In the genomic region with DNA sequence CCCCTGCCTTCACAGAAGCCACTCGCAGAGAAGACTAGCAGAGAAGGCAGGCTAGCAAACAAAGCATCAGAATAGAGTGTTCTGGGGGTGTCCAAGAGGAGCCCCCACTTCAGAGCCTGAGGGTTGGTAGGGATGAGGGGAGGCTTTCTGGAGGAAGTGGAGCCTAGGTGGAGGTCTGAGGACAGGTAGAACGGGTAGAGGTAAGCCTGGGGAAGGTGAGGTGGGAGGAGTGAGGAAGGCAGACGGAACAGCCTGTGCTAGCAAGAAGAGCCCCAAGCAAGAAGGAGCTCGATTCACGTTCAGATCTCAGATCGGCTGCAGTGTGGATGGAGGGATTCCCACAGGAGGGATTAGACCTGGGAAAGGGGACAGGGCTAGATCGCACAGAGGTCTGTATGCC, we compare ENCODE assay signal across 21 cellular contexts.
DNase-seq lines count a peak whose midpoint lies in the region; ATAC-seq, FAIRE-seq and TF ChIP-seq lines count a peak whose summit lies in the region.
"Had no signal": no experiment of that assay in that cellular context is flagged by ENCODE, and none has a peak within 500 bp of the region (broad histone marks: within the 10 kb centered on the region; RNA-seq: fewer than 3 reads in every experiment).

No MANE protein-coding gene starts in this region.

- H3K27me3 ChIP-seq in GM23338 (ENCODE audit: insufficient read depth) (no peaks in the 10 kb centered on the region), tibial nerve (no peaks in the 10 kb centered on the region)
- H3K27me3 ChIP-seq: BE2C, upper lobe of left lung had no signal

- H3K9me3 ChIP-seq in tibial nerve = peaks cover 0 to 3% (median 0%) of the 10 kb centered on the region in 4 donors
- H3K9me3 ChIP-seq: BE2C, upper lobe of left lung had no signal

- peak; percentile 3 for DNase-seq in activated CD4-positive, alpha-beta T cell treated with anti-CD3 and anti-CD28 coated beads for 36 hours
- no peak for DNase-seq in activated CD4-positive, alpha-beta T cell treated with anti-CD3 and anti-CD28 coated beads, Interleukin-2, amount 10 ng/mL, durations not matched to agents 7 days and 5 days
- DNase-seq in GM23338 (ENCODE audit: low spot score) = no peak
- DNase-seq in epithelial cell of prostate (ENCODE audit: low read depth, low spot score) = no peak
- DNase-seq in posterior vena cava (ENCODE audit: low spot score) = peak; percentile 22
- no peak for DNase-seq in tibial nerve (ENCODE audit: low spot score in 2 of 2)
- no peak for DNase-seq in stimulated activated CD4-positive, alpha-beta T cell treated with anti-CD3 and anti-CD28 coated beads, Interleukin-12 subunit alpha, Interleukin-12 subunit beta, amount 100 ng/mL, for 4 hours
- DNase-seq in GM19239 (ENCODE audit: insufficient read length, low spot score) = no peak
- DNase-seq: 8988T; amniotic stem cell; BE2C; caudate nucleus; NCI-H1417; NCI-H748 treated with DMSO at 0.1 percent for 48 hours; PC-3; right cardiac atrium; SIG-M5; stimulated activated naive CD4-positive, alpha-beta T cell treated with Interleukin-2 at 50 U/mL for 16 hours had no signal

- no peak overlapping the region for H3K4me2 ChIP-seq in GM23338

- H3K36me3 Mint-ChIP-seq in activated CD4-positive, alpha-beta T cell treated with anti-CD3 and anti-CD28 coated beads for 36 hours (ENCODE audit: low read depth) = no peaks in the 10 kb centered on the region
- no peaks in the 10 kb centered on the region for H3K36me3 Mint-ChIP-seq in activated CD4-positive, alpha-beta T cell treated with anti-CD3 and anti-CD28 coated beads, Interleukin-2, amount 10 ng/mL, durations not matched to agents 7 days and 5 days (ENCODE audit: low read depth)
- H3K36me3 Mint-ChIP-seq in GM23338 (ENCODE audit: low read depth) = no peaks in the 10 kb centered on the region

- no peaks in the 10 kb centered on the region for H3K9me3 Mint-ChIP-seq in activated CD4-positive, alpha-beta T cell treated with anti-CD3 and anti-CD28 coated beads for 36 hours (ENCODE audit: low read depth)
- H3K9me3 Mint-ChIP-seq in activated CD4-positive, alpha-beta T cell treated with anti-CD3 and anti-CD28 coated beads, Interleukin-2, amount 10 ng/mL, durations not matched to agents 7 days and 5 days = peaks cover 8% of the 10 kb centered on the region
- no peaks in the 10 kb centered on the region for H3K9me3 Mint-ChIP-seq in GM23338
- H3K9me3 Mint-ChIP-seq: activated T-helper 1 cell treated with anti-CD3 and anti-CD28 coated beads, Interleukin-12 subunit alpha, Interleukin-12 subunit beta, Interleukin-2, Interleukin-4 antibody, amounts not matched to agents 30 ng/mL and 10 ng/mL and 1 ng/mL, durations not matched to agents 14 hours and 24 hours and 36 hours had no signal

- H3K27ac Mint-ChIP-seq in activated CD4-positive, alpha-beta T cell treated with anti-CD3 and anti-CD28 coated beads for 36 hours = no peak overlapping the region
- H3K27ac Mint-ChIP-seq in activated CD4-positive, alpha-beta T cell treated with anti-CD3 and anti-CD28 coated beads, Interleukin-2, amount 10 ng/mL, durations not matched to agents 7 days and 5 days = no peak overlapping the region
- H3K27ac Mint-ChIP-seq in GM23338 = peak overlapping the region; percentile 4; the same call in 1 of the 2 replicates
- H3K27ac Mint-ChIP-seq: activated T-helper 1 cell treated with anti-CD3 and anti-CD28 coated beads, Interleukin-12 subunit alpha, Interleukin-12 subunit beta, Interleukin-2, Interleukin-4 antibody, amounts not matched to agents 30 ng/mL and 10 ng/mL and 1 ng/mL, durations not matched to agents 14 hours and 24 hours and 36 hours had no signal

- H3K4me1 Mint-ChIP-seq in activated CD4-positive, alpha-beta T cell treated with anti-CD3 and anti-CD28 coated beads for 36 hours = peaks cover 19% of the 10 kb centered on the region
- H3K4me1 Mint-ChIP-seq in activated CD4-positive, alpha-beta T cell treated with anti-CD3 and anti-CD28 coated beads, Interleukin-2, amount 10 ng/mL, durations not matched to agents 7 days and 5 days = peaks cover 12% of the 10 kb centered on the region
- H3K4me1 Mint-ChIP-seq in GM23338 = peaks cover 10% of the 10 kb centered on the region

- H3K36me3 ChIP-seq in GM23338 (ENCODE audit: insufficient read depth) = no peaks in the 10 kb centered on the region
- no peaks in the 10 kb centered on the region for H3K36me3 ChIP-seq in tibial nerve
- H3K36me3 ChIP-seq: BE2C, upper lobe of left lung had no signal

- no peak overlapping the region for H2AFZ ChIP-seq in GM23338

- intact Hi-C loops in activated CD4-positive, alpha-beta T cell treated with anti-CD3 and anti-CD28 coated beads for 36 hours (cut with DNase I, micrococcal nuclease) = no loop called here
- intact Hi-C loops in posterior vena cava (cut with DNase I) = no loop called here

- H3K79me2 ChIP-seq in GM23338 (replicated peaks; ENCODE audit: insufficient read depth) = no peaks in the 10 kb centered on the region

- no peak for ATAC-seq in activated CD4-positive, alpha-beta T cell treated with anti-CD3 and anti-CD28 coated beads for 36 hours
- no peak for ATAC-seq in GM23338
- ATAC-seq: PC-3, right cardiac atrium had no signal

- TF ChIP-seq POLR2A in tibial nerve (IDR thresholded peaks at IDR 0.05) = no peak

- H3K4me1 ChIP-seq in GM23338 (ENCODE audit: insufficient read depth) (peaks cover 4% of the 10 kb centered on the region; the same call in 1 of the 2 replicates), tibial nerve (peaks cover 0 to 14% (median 4%) of the 10 kb centered on the region in 4 donors)
- H3K4me1 ChIP-seq: BE2C had no signal

- H3K27me3 Mint-ChIP-seq in activated CD4-positive, alpha-beta T cell treated with anti-CD3 and anti-CD28 coated beads for 36 hours = no peaks in the 10 kb centered on the region
- no peaks in the 10 kb centered on the region for H3K27me3 Mint-ChIP-seq in activated CD4-positive, alpha-beta T cell treated with anti-CD3 and anti-CD28 coated beads, Interleukin-2, amount 10 ng/mL, durations not matched to agents 7 days and 5 days
- peaks cover 5% of the 10 kb centered on the region for H3K27me3 Mint-ChIP-seq in GM23338 (ENCODE audit: insufficient read depth, low read depth, poor library complexity)

- no peaks in the 10 kb centered on the region for H3F3A ChIP-seq in GM23338 (replicated peaks; ENCODE audit: low read depth)

- TF ChIP-seq CTCF in GM23338 (conservative IDR thresholded peaks at IDR 0.05; ENCODE audit: low read depth in 2 of 2) (no peak), tibial nerve (IDR thresholded peaks at IDR 0.05) (no peak)

- no peak for TF ChIP-seq EP300 in tibial nerve (IDR thresholded peaks at IDR 0.05)

- no peak overlapping the region for H3K4me3 Mint-ChIP-seq in activated CD4-positive, alpha-beta T cell treated with anti-CD3 and anti-CD28 coated beads for 36 hours
- no peak overlapping the region for H3K4me3 Mint-ChIP-seq in activated CD4-positive, alpha-beta T cell treated with anti-CD3 and anti-CD28 coated beads, Interleukin-2, amount 10 ng/mL, durations not matched to agents 7 days and 5 days
- H3K4me3 Mint-ChIP-seq in GM23338 = no peak overlapping the region
- H3K4me3 Mint-ChIP-seq: activated T-helper 1 cell treated with anti-CD3 and anti-CD28 coated beads, Interleukin-12 subunit alpha, Interleukin-12 subunit beta, Interleukin-2, Interleukin-4 antibody, amounts not matched to agents 30 ng/mL and 10 ng/mL and 1 ng/mL, durations not matched to agents 14 hours and 24 hours and 36 hours had no signal

- no peak for FAIRE-seq in GM19239 (lab: Jason Lieb, UNC)
- FAIRE-seq: H1 had no signal

- H3K9me2 ChIP-seq in GM23338 (ENCODE audit: insufficient read depth) = no peaks in the 10 kb centered on the region

- no peak overlapping the region for H3K27ac ChIP-seq in GM23338 (ENCODE audit: low read depth)
- H3K27ac ChIP-seq in epithelial cell of prostate = peak overlapping the region; percentile 48
- no peak overlapping the region for H3K27ac ChIP-seq in tibial nerve
- H3K27ac ChIP-seq: upper lobe of left lung had no signal

- POLR2A ChIA-PET in activated CD4-positive, alpha-beta T cell treated with anti-CD3 and anti-CD28 coated beads for 36 hours (lab: Charles Lee) = no interaction called here
- POLR2A ChIA-PET in activated CD4-positive, alpha-beta T cell treated with anti-CD3 and anti-CD28 coated beads, Interleukin-2, amount 10 ng/mL, durations not matched to agents 7 days and 5 days (lab: Charles Lee) = no interaction called here

- CTCF ChIA-PET in activated CD4-positive, alpha-beta T cell treated with anti-CD3 and anti-CD28 coated beads for 36 hours (lab: Charles Lee) = interaction anchor here (0.6 to 1.7 kb wide), 4 partner anchors 17 to 131 kb away, joined by 3 to 5 read pairs (median 3); no protein-coding TSS in a partner anchor
- CTCF ChIA-PET in activated CD4-positive, alpha-beta T cell treated with anti-CD3 and anti-CD28 coated beads, Interleukin-2, amount 10 ng/mL, durations not matched to agents 7 days and 5 days (lab: Charles Lee) = interaction anchor here (0.7 to 4.5 kb wide), 8 partner anchors 9 to 81 kb away, joined by 3 to 22 read pairs (median 5); no protein-coding TSS in a partner anchor

- WGBS in tibial nerve, 2 donors = 78 to 86% methylated on average over 7 of the region's 7 CpGs

- no peak overlapping the region for H3K4me3 ChIP-seq in GM23338
- no peak overlapping the region for H3K4me3 ChIP-seq in tibial nerve
- H3K4me3 ChIP-seq: upper lobe of left lung had no signal

- H4K20me1 ChIP-seq in GM23338 (replicated peaks; ENCODE audit: insufficient read depth) = no peaks in the 10 kb centered on the region

TF ChIP-seq in GM23338, 12 proteins besides CTCF, POLR2A, EP300 and RAD21 (continues in another document):
- TF ChIP-seq EZH2 (IDR thresholded peaks at IDR 0.05; ENCODE audit: low read depth, unreplicated experiment) (no peak), ZNF331 (CRISPR knock-in tag; IDR thresholded peaks at IDR 0.05; ENCODE audit: low read depth) (no peak)

Comparison
In these comparisons a context has a peak if more than half of its experiments do, and no peak if none do; other contexts are left out.
1. DNase-seq: peak in activated CD4-positive, alpha-beta T cell treated with anti-CD3 and anti-CD28 coated beads for 36 hours (single experiment) and posterior vena cava (single experiment); none in activated CD4-positive, alpha-beta T cell treated with anti-CD3 and anti-CD28 coated beads, Interleukin-2, amount 10 ng/mL, durations not matched to agents 7 days and 5 days (single experiment), GM23338 (single experiment), epithelial cell of prostate (single experiment), tibial nerve (0 of 2), stimulated activated CD4-positive, alpha-beta T cell treated with anti-CD3 and anti-CD28 coated beads, Interleukin-12 subunit alpha, Interleukin-12 subunit beta, amount 100 ng/mL, for 4 hours (single experiment) and GM19239 (single experiment).